Comparison of ENCODE assay signal across 1 cellular context in genomic region chr11:61896665-61897386, GRCh38.
A peak's percentile ranks its signal among the peaks of the same experiment; 100 is the strongest.
TF ChIP-seq lines count a peak whose summit lies in the region.

No MANE protein-coding gene starts in this region.

TF ChIP-seq in K562, 482 proteins besides CTCF, POLR2A, EP300 and RAD21:
- TF ChIP-seq CXXC5 (CRISPR knock-in tag; IDR thresholded peaks at IDR 0.05) (no peak), RFX5 (IDR thresholded peaks at IDR 0.05; ENCODE audit: low read depth, low read length) (no peak), BRCA1 (IDR thresholded peaks at IDR 0.05) (no peak), BRCA1 (CRISPR knock-in tag; IDR thresholded peaks at IDR 0.05) (no peak), HNRNPL (IDR thresholded peaks at IDR 0.05; ENCODE audit: low read depth, low read length) (no peak), ZNF24 (IDR thresholded peaks at IDR 0.05) (no peak), ZBTB17 (CRISPR knock-in tag; IDR thresholded peaks at IDR 0.05) (peak; percentile 94), MYNN (IDR thresholded peaks at IDR 0.05) (no peak), MYNN (CRISPR knock-in tag; IDR thresholded peaks at IDR 0.05) (no peak), ZNF133 (CRISPR knock-in tag; IDR thresholded peaks at IDR 0.05) (no peak), ZNF263 (CRISPR knock-in tag; IDR thresholded peaks at IDR 0.05; ENCODE audit: borderline replicate concordance) (peak; percentile 56; the same call in 1 of the 2 replicates), MLLT1 (IDR thresholded peaks at IDR 0.05) (peak in 1 of 2 experiments; percentile 39; a peak in 1 of 4 replicates), DDX20 (tag; IDR thresholded peaks at IDR 0.05; ENCODE audit: low read depth) (no peak), ZNF583 (CRISPR knock-in tag; IDR thresholded peaks at IDR 0.05) (no peak), ZNF311 (CRISPR knock-in tag; IDR thresholded peaks at IDR 0.05) (no peak), SMC3 (conservative IDR thresholded peaks at IDR 0.05; ENCODE audit: insufficient read depth, low read depth, low read length) (no peak), ZNF589 (CRISPR knock-in tag; IDR thresholded peaks at IDR 0.05; ENCODE audit: low read depth) (no peak), CCNT2 (IDR thresholded peaks at IDR 0.05; ENCODE audit: borderline replicate concordance, extremely low read depth, insufficient read length, low read depth, low read length) (no peak), SNIP1 (IDR thresholded peaks at IDR 0.05; ENCODE audit: low read depth) (no peak), ZNF124 (CRISPR knock-in tag; IDR thresholded peaks at IDR 0.05) (no peak), SIRT6 (IDR thresholded peaks at IDR 0.05; ENCODE audit: low read depth, low read length) (no peak), POLR3A (IDR thresholded peaks at IDR 0.05; ENCODE audit: borderline replicate concordance, extremely low read depth, insufficient read depth, insufficient read length) (no peak), JUN (IDR thresholded peaks at IDR 0.05; ENCODE audit: borderline replicate concordance, low read depth, low read length) (no peak), JUN (CRISPR knock-in tag; IDR thresholded peaks at IDR 0.05; ENCODE audit: borderline replicate concordance) (0 out of 2 replicates have a peak, but pooled peaks have one; percentile 54), RB1 (IDR thresholded peaks at IDR 0.05; ENCODE audit: low read depth) (no peak), ZFP30 (CRISPR knock-in tag; IDR thresholded peaks at IDR 0.05; ENCODE audit: borderline replicate concordance) (no peak), CREB3L1 (IDR thresholded peaks at IDR 0.05; ENCODE audit: borderline replicate concordance, low read depth) (no peak), NR2C2 (CRISPR knock-in tag; IDR thresholded peaks at IDR 0.05) (no peak), NR2C2 (tag; IDR thresholded peaks at IDR 0.05) (no peak), TARDBP (IDR thresholded peaks at IDR 0.05) (no peak), EWSR1 (IDR thresholded peaks at IDR 0.05; ENCODE audit: borderline replicate concordance, low read depth, partially characterized antibody) (no peak), ZNF23 (CRISPR knock-in tag; IDR thresholded peaks at IDR 0.05) (0 out of 2 replicates have a peak, but pooled peaks have one; percentile 61), ASH1L (IDR thresholded peaks at IDR 0.05; ENCODE audit: borderline replicate concordance, low read depth, partially characterized antibody) (no peak), ZNF766 (CRISPR knock-in tag; conservative IDR thresholded peaks at IDR 0.05) (no peak), ELF1 (tag; IDR thresholded peaks at IDR 0.05) (no peak), PHTF2 (CRISPR knock-in tag; IDR thresholded peaks at IDR 0.05) (no peak), RCOR1 (IDR thresholded peaks at IDR 0.05; ENCODE audit: borderline replicate concordance in 1 of 2, low read depth in 2 of 2, low read length in 2 of 2) (no peak), ERF (CRISPR knock-in tag; IDR thresholded peaks at IDR 0.05) (no peak), RBM22 (IDR thresholded peaks at IDR 0.05; ENCODE audit: low read depth, low read length, poor library complexity, severe bottlenecking) (no peak), SRSF7 (optimal IDR thresholded peaks at IDR 0.05; ENCODE audit: low read depth, low read length) (no peak), NELFE (IDR thresholded peaks at IDR 0.05; ENCODE audit: insufficient read depth, insufficient read length) (no peak), THRA (IDR thresholded peaks at IDR 0.05) (no peak), SREBF1 (IDR thresholded peaks at IDR 0.05; ENCODE audit: borderline replicate concordance, low read depth, low read length) (no peak), THAP12 (CRISPR knock-in tag; IDR thresholded peaks at IDR 0.05) (no peak)
- TF ChIP-seq, protein P1, sequence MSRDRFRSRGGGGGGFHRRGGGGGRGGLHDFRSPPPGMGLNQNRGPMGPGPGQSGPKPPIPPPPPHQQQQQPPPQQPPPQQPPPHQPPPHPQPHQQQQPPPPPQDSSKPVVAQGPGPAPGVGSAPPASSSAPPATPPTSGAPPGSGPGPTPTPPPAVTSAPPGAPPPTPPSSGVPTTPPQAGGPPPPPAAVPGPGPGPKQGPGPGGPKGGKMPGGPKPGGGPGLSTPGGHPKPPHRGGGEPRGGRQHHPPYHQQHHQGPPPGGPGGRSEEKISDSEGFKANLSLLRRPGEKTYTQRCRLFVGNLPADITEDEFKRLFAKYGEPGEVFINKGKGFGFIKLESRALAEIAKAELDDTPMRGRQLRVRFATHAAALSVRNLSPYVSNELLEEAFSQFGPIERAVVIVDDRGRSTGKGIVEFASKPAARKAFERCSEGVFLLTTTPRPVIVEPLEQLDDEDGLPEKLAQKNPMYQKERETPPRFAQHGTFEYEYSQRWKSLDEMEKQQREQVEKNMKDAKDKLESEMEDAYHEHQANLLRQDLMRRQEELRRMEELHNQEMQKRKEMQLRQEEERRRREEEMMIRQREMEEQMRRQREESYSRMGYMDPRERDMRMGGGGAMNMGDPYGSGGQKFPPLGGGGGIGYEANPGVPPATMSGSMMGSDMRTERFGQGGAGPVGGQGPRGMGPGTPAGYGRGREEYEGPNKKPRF (IDR thresholded peaks at IDR 0.05; ENCODE audit: low read depth, low read length), result no peak
- TF ChIP-seq, protein P2, sequence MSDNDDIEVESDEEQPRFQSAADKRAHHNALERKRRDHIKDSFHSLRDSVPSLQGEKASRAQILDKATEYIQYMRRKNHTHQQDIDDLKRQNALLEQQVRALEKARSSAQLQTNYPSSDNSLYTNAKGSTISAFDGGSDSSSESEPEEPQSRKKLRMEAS (CRISPR knock-in tag; IDR thresholded peaks at IDR 0.05), result no peak
- TF ChIP-seq, protein P3, sequence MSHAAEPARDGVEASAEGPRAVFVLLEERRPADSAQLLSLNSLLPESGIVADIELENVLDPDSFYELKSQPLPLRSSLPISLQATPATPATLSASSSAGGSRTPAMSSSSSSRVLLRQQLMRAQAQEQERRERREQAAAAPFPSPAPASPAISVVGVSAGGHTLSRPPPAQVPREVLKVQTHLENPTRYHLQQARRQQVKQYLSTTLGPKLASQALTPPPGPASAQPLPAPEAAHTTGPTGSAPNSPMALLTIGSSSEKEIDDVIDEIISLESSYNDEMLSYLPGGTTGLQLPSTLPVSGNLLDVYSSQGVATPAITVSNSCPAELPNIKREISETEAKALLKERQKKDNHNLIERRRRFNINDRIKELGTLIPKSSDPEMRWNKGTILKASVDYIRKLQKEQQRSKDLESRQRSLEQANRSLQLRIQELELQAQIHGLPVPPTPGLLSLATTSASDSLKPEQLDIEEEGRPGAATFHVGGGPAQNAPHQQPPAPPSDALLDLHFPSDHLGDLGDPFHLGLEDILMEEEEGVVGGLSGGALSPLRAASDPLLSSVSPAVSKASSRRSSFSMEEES (CRISPR knock-in tag; IDR thresholded peaks at IDR 0.05), result no peak
- TF ChIP-seq, protein P4, sequence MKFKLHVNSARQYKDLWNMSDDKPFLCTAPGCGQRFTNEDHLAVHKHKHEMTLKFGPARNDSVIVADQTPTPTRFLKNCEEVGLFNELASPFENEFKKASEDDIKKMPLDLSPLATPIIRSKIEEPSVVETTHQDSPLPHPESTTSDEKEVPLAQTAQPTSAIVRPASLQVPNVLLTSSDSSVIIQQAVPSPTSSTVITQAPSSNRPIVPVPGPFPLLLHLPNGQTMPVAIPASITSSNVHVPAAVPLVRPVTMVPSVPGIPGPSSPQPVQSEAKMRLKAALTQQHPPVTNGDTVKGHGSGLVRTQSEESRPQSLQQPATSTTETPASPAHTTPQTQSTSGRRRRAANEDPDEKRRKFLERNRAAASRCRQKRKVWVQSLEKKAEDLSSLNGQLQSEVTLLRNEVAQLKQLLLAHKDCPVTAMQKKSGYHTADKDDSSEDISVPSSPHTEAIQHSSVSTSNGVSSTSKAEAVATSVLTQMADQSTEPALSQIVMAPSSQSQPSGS (CRISPR knock-in tag; IDR thresholded peaks at IDR 0.05), result no peak
- TF ChIP-seq, protein P5, sequence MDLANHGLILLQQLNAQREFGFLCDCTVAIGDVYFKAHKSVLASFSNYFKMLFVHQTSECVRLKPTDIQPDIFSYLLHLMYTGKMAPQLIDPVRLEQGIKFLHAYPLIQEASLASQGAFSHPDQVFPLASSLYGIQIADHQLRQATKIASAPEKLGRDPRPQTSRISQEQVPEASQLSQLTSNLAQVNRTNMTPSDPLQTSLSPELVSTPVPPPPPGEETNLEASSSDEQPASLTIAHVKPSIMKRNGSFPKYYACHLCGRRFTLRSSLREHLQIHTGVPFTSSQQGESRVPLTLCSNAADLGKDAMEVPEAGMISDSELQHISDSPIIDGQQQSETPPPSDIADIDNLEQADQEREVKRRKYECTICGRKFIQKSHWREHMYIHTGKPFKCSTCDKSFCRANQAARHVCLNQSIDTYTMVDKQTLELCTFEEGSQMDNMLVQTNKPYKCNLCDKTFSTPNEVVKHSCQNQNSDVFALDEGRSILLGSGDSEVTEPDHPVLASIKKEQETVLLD (IDR thresholded peaks at IDR 0.05), result no peak
TF ChIP-seq in K562: peak in this region for 5.
